26 cellular contexts compared by ENCODE assay signal in the genomic region with DNA sequence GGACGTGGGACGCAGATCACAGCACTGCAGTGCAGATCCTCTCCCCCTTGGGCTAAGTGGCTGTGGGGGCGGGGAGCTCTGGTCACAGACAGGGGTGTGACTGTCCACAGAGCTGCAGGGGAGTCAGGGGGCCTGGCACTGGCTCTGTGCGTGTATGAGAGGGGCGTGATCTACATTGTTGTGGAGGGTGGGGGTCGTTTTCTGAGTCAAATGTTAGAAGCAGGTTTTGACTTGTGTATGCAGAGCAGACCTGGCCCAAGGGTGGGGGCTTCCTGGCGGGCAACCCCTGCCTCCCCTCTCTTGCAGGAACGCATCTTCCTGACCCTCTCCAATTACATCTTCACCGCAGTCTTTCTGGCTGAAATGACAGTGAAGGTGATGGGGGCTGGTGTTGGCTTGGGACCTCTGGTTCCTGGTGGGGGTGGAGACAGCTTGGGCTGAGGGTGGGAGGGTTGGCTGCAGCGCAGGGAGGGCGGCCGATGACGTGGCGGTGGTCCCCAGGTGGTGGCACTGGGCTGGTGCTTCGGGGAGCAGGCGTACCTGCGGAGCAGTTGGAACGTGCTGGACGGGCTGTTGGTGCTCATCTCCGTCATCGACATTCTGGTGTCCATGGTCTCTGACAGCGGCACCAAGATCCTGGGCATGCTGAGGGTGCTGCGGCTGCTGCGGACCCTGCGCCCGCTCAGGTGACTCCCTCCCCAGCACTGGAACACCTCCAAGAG. TPM values are rescaled to one million over a fixed set of nuclear protein-coding genes. Genes with fewer than 3 reads are reported as not detected.
"Had no signal": no experiment of that assay in that cellular context is flagged by ENCODE, and none has a peak within 500 bp of the region (broad histone marks: within the 10 kb centered on the region; RNA-seq: fewer than 3 reads in every experiment).

No MANE protein-coding gene starts in this region.

- H3K36me3 Mint-ChIP-seq: natural killer cell; stimulated activated memory B cell treated with anti-CD40 and anti-IgM and Interleukin-4, amounts not matched to agents 10 μg/mL and 1 μg/mL and 100 μg/mL, for 72 hours had no signal

- ATAC-seq: natural killer cell; psoas muscle; sciatic nerve; stimulated activated memory B cell treated with anti-CD40 and anti-IgM and Interleukin-4, amounts not matched to agents 10 μg/mL and 1 μg/mL and 100 μg/mL, for 72 hours had no signal

- H3K9me3 Mint-ChIP-seq: endodermal cell; natural killer cell; stimulated activated memory B cell treated with anti-CD40 and anti-IgM and Interleukin-4, amounts not matched to agents 10 μg/mL and 1 μg/mL and 100 μg/mL, for 72 hours; stimulated activated naive CD8-positive, alpha-beta T cell treated with anti-CD3 and anti-CD28 coated beads, Interleukin-15, Interleukin-2, amounts not matched to agents 100 ng/mL and 50 ng/mL, for 24 hours had no signal

- H3K27ac Mint-ChIP-seq: endodermal cell; natural killer cell; stimulated activated memory B cell treated with anti-CD40 and anti-IgM and Interleukin-4, amounts not matched to agents 10 μg/mL and 1 μg/mL and 100 μg/mL, for 72 hours had no signal

- H3K36me3 ChIP-seq: heart left ventricle, neutrophil, spleen, tibial artery, upper lobe of left lung, uterus had no signal

- H3K4me1 Mint-ChIP-seq: natural killer cell had no signal

- H3K4me1 ChIP-seq: psoas muscle had no signal

- DNase-seq: effector CD4-positive, alpha-beta T cell; heart left ventricle; hippocampal formation; left colon; mucosa of descending colon; natural killer cell; psoas muscle; retina; spleen; stimulated activated CD4-positive, alpha-beta T cell treated with anti-CD3 and anti-CD28 coated beads, Interleukin-15, amount 100 ng/mL, for 24 hours; stimulated activated CD4-positive, alpha-beta T cell treated with anti-CD3 and anti-CD28 coated beads, Interleukin-1b, Interleukin-23, amount 100 ng/mL, for 48 hours; stimulated activated CD4-positive, alpha-beta T cell treated with anti-CD3 and anti-CD28 coated beads, Interleukin-4, amount 100 ng/mL, for 24 hours; tibial artery; upper lobe of left lung; uterus had no signal

- H3K4me3 Mint-ChIP-seq: endodermal cell; natural killer cell; stimulated activated memory B cell treated with anti-CD40 and anti-IgM and Interleukin-4, amounts not matched to agents 10 μg/mL and 1 μg/mL and 100 μg/mL, for 72 hours; stimulated activated naive CD8-positive, alpha-beta T cell treated with anti-CD3 and anti-CD28 coated beads, Interleukin-15, Interleukin-2, amounts not matched to agents 100 ng/mL and 50 ng/mL, for 24 hours had no signal

- H3K9me3 ChIP-seq: heart left ventricle, mucosa of descending colon, neutrophil, psoas muscle, spleen, tibial artery, upper lobe of left lung, uterus had no signal

- H3K27me3 ChIP-seq: upper lobe of left lung, uterus had no signal

- H3K4me3 ChIP-seq: coronary artery, heart left ventricle, mucosa of descending colon, psoas muscle, spleen, tibial artery, upper lobe of left lung, uterus had no signal

- H3K27ac ChIP-seq: coronary artery, heart left ventricle, neutrophil, psoas muscle, spleen, tibial artery, upper lobe of left lung, uterus had no signal

RNA-seq across cellular contexts. Expression of a gene that starts 32.0 kb away (rescaled TPM):
- total RNA-seq: frontal cortex had no signal

RNA-seq across cellular contexts. Expression of a gene that starts 42.2 kb away (rescaled TPM):
- total RNA-seq: dermis microvascular lymphatic vessel endothelial cell, glomerular endothelial cell, kidney epithelial cell, lung microvascular endothelial cell, natural killer cell had no signal
